In the genomic region with DNA sequence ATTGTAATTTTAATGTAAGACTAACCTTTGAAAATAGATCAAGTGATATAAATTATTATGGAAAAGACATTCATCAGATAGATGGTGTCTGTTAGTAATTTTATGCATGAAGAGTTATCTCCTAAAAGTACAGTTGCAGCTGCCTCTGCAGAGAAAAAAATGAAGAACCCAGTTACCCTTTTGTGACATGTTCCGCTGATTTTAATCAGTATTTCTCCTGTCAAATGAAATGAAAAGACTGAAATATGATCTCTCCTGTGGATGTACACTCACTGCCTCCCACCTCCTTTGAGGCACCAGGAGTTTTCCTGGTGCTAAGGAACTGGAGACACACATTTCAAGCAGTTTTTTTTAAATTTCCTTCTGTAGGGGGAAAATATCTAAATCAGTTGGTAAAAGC, we compare ENCODE assay signal across 21 cellular contexts.
"Had no signal": no experiment of that assay in that cellular context is flagged by ENCODE, and none has a peak within 500 bp of the region (broad histone marks: within the 10 kb centered on the region; RNA-seq: fewer than 3 reads in every experiment).

No MANE protein-coding gene starts in this region.

- H3K9me3 ChIP-seq: ascending aorta, colonic mucosa, esophagus squamous epithelium, left ventricle myocardium inferior, right lobe of liver, tibial nerve had no signal

- H3K4me3 ChIP-seq: ascending aorta, cardiac muscle cell, colonic mucosa, esophagus squamous epithelium, left ventricle myocardium inferior, right lobe of liver, tibial nerve had no signal

- H3K36me3 ChIP-seq: ascending aorta, cardiac muscle cell, colonic mucosa, esophagus squamous epithelium, left ventricle myocardium inferior, right lobe of liver, tibial nerve had no signal

- DNase-seq: activated CD4-positive, alpha-beta T cell treated with anti-CD3 and anti-CD28 coated beads for 4 hours; activated CD4-positive, alpha-beta T cell treated with anti-CD3 and anti-CD28 coated beads, Interleukin-2, amount 50 U/mL, for 4 hours; activated CD4-positive, CD25-positive, alpha-beta regulatory T cell; activated naive CD4-positive, alpha-beta T cell; activated T-cell treated with anti-CD3 and anti-CD28 coated beads for 4 hours; activated T-cell treated with anti-CD3 and anti-CD28 coated beads, Interleukin-2, amount 50 U/mL, for 72 hours; cerebellar nuclear complex; colonic mucosa; effector CD8-positive, alpha-beta T cell; esophagus squamous epithelium; glutamatergic neuron; left ventricle myocardium inferior; posterior cingulate gyrus; right lobe of liver; stimulated activated CD4-positive, alpha-beta T cell treated with anti-CD3 and anti-CD28 coated beads, Interleukin-2, amount 100 ng/mL, for 48 hours; stimulated activated naive CD4-positive, alpha-beta T cell treated with Interleukin-2 at 50 U/mL for 16 hours had no signal

- H3K4me1 ChIP-seq: ascending aorta, colonic mucosa, esophagus squamous epithelium, left ventricle myocardium inferior, right lobe of liver, tibial nerve had no signal

- ATAC-seq: activated naive CD4-positive, alpha-beta T cell treated with anti-CD3 and anti-CD28 coated beads, Interleukin-2, amount 50 U/mL, for 72 hours; activated T-cell treated with anti-CD3 and anti-CD28 coated beads, Interleukin-2, amount 50 U/mL, for 72 hours; right lobe of liver had no signal

- H3K27me3 ChIP-seq: ascending aorta, cardiac muscle cell, colonic mucosa, esophagus squamous epithelium, right lobe of liver, tibial nerve had no signal

- H3K27ac ChIP-seq: ascending aorta, cardiac muscle cell, colonic mucosa, epithelial cell of prostate, esophagus squamous epithelium, left ventricle myocardium inferior, right lobe of liver, tibial nerve had no signal
